ENCODE assay signal across 23 cellular contexts in the genomic region with DNA sequence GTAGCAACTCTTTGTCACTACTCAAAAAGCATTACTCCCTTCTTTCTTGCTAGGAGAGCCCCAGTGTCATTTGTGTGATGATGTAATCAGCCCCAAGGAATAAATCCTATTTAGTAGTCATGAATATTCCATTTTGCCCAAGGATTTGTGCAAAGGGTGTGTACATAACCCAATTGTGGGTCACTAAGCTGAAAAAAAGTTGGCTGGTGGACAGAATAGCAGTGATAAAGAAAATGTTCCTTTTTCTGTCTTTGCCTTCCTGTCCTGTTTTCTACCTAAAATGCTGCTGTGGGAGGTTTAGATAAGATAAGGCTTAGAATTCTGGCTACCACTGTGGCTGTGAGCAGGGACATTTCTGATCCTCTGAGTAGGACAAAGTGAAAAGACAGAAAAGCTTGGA.
"Had no signal": no experiment of that assay in that cellular context is flagged by ENCODE, and none has a peak within 500 bp of the region (broad histone marks: within the 10 kb centered on the region; RNA-seq: fewer than 3 reads in every experiment).

No MANE protein-coding gene starts in this region.

- ATAC-seq: effector memory CD8-positive, alpha-beta T cell; esophagus mucosa; gastrocnemius medialis; heart right ventricle; left cardiac atrium; left lung; left ventricle myocardium superior; lower lobe of right lung; mucosa of descending colon had no signal

- DNase-seq: colonic mucosa; cortex of kidney; effector CD8-positive, alpha-beta T cell; effector memory CD8-positive, alpha-beta T cell; endodermal cell; erythroblast; esophagus squamous epithelium; foreskin fibroblast; foreskin melanocyte; gastrocnemius medialis; glutamatergic neuron; head of caudate nucleus; heart right ventricle; hippocampal formation; left cardiac atrium; left lung; left ventricle myocardium superior; lower lobe of right lung; mesenchymal stem cell; mucosa of descending colon; naive B cell had no signal

- H3K27me3 ChIP-seq: colonic mucosa, esophagus squamous epithelium, gastrocnemius medialis, heart right ventricle, left lung had no signal

- H3K9me3 ChIP-seq: colonic mucosa, esophagus squamous epithelium, gastrocnemius medialis, lower lobe of right lung, mucosa of descending colon had no signal

- H3K4me3 ChIP-seq: colonic mucosa, esophagus squamous epithelium, gastrocnemius medialis, heart right ventricle, left lung, lower lobe of right lung, mucosa of descending colon had no signal

- H3K27ac ChIP-seq: colonic mucosa, epithelial cell of prostate, esophagus squamous epithelium, gastrocnemius medialis, heart right ventricle, left lung, lower lobe of right lung had no signal

- H3K36me3 ChIP-seq: colonic mucosa, esophagus squamous epithelium, gastrocnemius medialis, heart right ventricle, left lung, lower lobe of right lung had no signal

- H3K4me1 ChIP-seq: colonic mucosa, esophagus squamous epithelium, gastrocnemius medialis, heart right ventricle, left lung, lower lobe of right lung had no signal
